In genomic region chr17:6656797-6657632, GRCh38 we compare ENCODE assay signal across 1 cellular context.
TF ChIP-seq lines count a peak whose summit lies in the region.

No MANE protein-coding gene starts in this region.

TF ChIP-seq in endothelial cell of umbilical vein, 7 proteins besides CTCF, POLR2A, EP300 and RAD21:
- TF ChIP-seq EZH2 (IDR thresholded peaks at IDR 0.05; ENCODE audit: borderline replicate concordance, low read depth, low read length, severe bottlenecking), result peak; percentile 65
